ENCODE assay signal across 22 cellular contexts in the genomic region with DNA sequence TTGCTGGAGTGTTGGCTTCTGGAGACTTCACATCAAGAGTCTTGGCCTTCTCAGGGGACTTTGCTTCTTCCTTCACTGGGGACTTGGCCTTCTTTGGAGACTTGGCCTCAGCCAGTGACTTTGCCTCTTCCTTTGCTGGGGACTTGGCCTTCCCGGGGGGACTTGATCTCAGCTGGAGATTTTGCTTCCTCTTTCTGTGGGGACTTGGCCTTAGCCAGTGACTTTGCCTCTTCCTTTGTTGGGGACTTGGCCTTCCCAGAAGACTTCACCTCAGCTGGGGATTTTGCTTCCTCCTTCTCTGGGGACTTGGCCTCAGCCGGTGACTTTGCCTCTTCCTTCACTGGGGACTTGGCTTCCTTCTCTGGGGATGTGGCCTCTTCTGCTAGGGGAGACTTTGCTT. TPM values are rescaled to one million over a fixed set of nuclear protein-coding genes. Genes with fewer than 3 reads are reported as not detected.
A peak's percentile ranks its signal among the peaks of the same experiment; 100 is the strongest.
DNase-seq lines count a peak whose midpoint lies in the region; ATAC-seq and TF ChIP-seq lines count a peak whose summit lies in the region.
"Had no signal": no experiment of that assay in that cellular context is flagged by ENCODE, and none has a peak within 500 bp of the region (broad histone marks: within the 10 kb centered on the region; RNA-seq: fewer than 3 reads in every experiment).

No MANE protein-coding gene starts in this region.

- peaks cover 41% of the 10 kb centered on the region for H3K9me3 Mint-ChIP-seq in activated CD4-positive, alpha-beta T cell treated with anti-CD3 and anti-CD28 coated beads for 36 hours (ENCODE audit: low read depth)
- H3K9me3 Mint-ChIP-seq in CD8-positive, alpha-beta T cell, result peaks cover 28% of the 10 kb centered on the region
- peaks cover 32% of the 10 kb centered on the region for H3K9me3 Mint-ChIP-seq in activated CD4-positive, alpha-beta memory T cell treated with anti-CD3 and anti-CD28 coated beads for 36 hours
- H3K9me3 Mint-ChIP-seq in naive thymus-derived CD4-positive, alpha-beta T cell, result peaks cover 6 to 39% (median 30%) of the 10 kb centered on the region in 11 donors

- DNase-seq in activated CD4-positive, alpha-beta T cell treated with anti-CD3 and anti-CD28 coated beads for 36 hours, result no peak
- no peak for DNase-seq in activated CD4-positive, alpha-beta T cell treated with anti-CD3 and anti-CD28 coated beads, Interleukin-2, amount 50 U/mL, for 4 hours
- DNase-seq in CD8-positive, alpha-beta T cell, result no peak
- DNase-seq in activated CD4-positive, alpha-beta memory T cell treated with anti-CD3 and anti-CD28 coated beads for 36 hours, result no peak
- no peak for DNase-seq in naive thymus-derived CD4-positive, alpha-beta T cell
- no peak for DNase-seq in Ammon's horn (ENCODE audit: low spot score)
- no peak for DNase-seq in iPS-NIHi11 (ENCODE audit: low spot score)
- DNase-seq: Calu3, dermis blood vessel endothelial cell, NCI-H1092, NCI-H748 treated with DMSO at 0.1 percent for 48 hours had no signal

- peak overlapping the region; percentile 71 for H3K4me3 Mint-ChIP-seq in activated CD4-positive, alpha-beta T cell treated with anti-CD3 and anti-CD28 coated beads for 36 hours
- H3K4me3 Mint-ChIP-seq in CD8-positive, alpha-beta T cell, result no peak overlapping the region
- peak overlapping the region; percentile 5 for H3K4me3 Mint-ChIP-seq in activated CD4-positive, alpha-beta memory T cell treated with anti-CD3 and anti-CD28 coated beads for 36 hours
- peak overlapping the region in 6 of 10 donors; percentile 15 to 87 (median 34) for H3K4me3 Mint-ChIP-seq in naive thymus-derived CD4-positive, alpha-beta T cell
- H3K4me3 Mint-ChIP-seq: brain, IgD-negative memory B cell, type B pancreatic cell had no signal

- H3K27ac ChIP-seq in CD8-positive, alpha-beta T cell (ENCODE audit: low read depth, low read length), result no peak overlapping the region
- H3K27ac ChIP-seq in naive thymus-derived CD4-positive, alpha-beta T cell (ENCODE audit: low read depth, low read length), result no peak overlapping the region

- H3K9me3 ChIP-seq in CD8-positive, alpha-beta T cell (ENCODE audit: low read length), result peaks cover 17% of the 10 kb centered on the region
- peaks cover 0 to 36% (median 17%) of the 10 kb centered on the region in 3 experiments for H3K9me3 ChIP-seq in naive thymus-derived CD4-positive, alpha-beta T cell (ENCODE audit: control insufficient read depth in 2 of 3, low read length in 3 of 3)

- H3K4me3 ChIP-seq in CD8-positive, alpha-beta T cell (ENCODE audit: low read depth, low read length), result no peak overlapping the region
- no peak overlapping the region for H3K4me3 ChIP-seq in naive thymus-derived CD4-positive, alpha-beta T cell (ENCODE audit: low read length)
- H3K4me3 ChIP-seq: lung, spleen had no signal

- CTCF ChIA-PET in activated CD4-positive, alpha-beta T cell treated with anti-CD3 and anti-CD28 coated beads for 36 hours (lab: Charles Lee), result interaction anchor here (1.1 to 8.0 kb wide), 3 partner anchors 12 to 77 kb away, joined by 3 to 213 read pairs (median 66); partner anchors contain the start of gene CD2
- CTCF ChIA-PET in CD8-positive, alpha-beta T cell (lab: Charles Lee), result interaction anchor here (1.5 to 13.8 kb wide), 5 partner anchors 13 to 315 kb away, joined by 5 to 203 read pairs (median 53); partner anchors contain the start of gene CD2
- CTCF ChIA-PET in activated CD4-positive, alpha-beta memory T cell treated with anti-CD3 and anti-CD28 coated beads for 36 hours (lab: Charles Lee), result interaction anchor here (3.9 to 5.8 kb wide), 5 partner anchors 8 to 74 kb away, joined by 18 to 181 read pairs (median 48); partner anchors contain the start of gene CD2
- CTCF ChIA-PET in naive thymus-derived CD4-positive, alpha-beta T cell (lab: Charles Lee), result interaction anchor here (1.2 to 4.8 kb wide), 4 partner anchors 10 to 75 kb away, joined by 3 to 117 read pairs (median 32); no protein-coding TSS in a partner anchor

- H3K27me3 ChIP-seq in CD8-positive, alpha-beta T cell (ENCODE audit: insufficient read depth, low read length), result no peaks in the 10 kb centered on the region
- no peaks in the 10 kb centered on the region for H3K27me3 ChIP-seq in naive thymus-derived CD4-positive, alpha-beta T cell (ENCODE audit: control insufficient read depth in 2 of 2, insufficient read depth in 2 of 2, low read length in 2 of 2)
- H3K27me3 ChIP-seq: spleen had no signal

- H3K27me3 Mint-ChIP-seq in activated CD4-positive, alpha-beta T cell treated with anti-CD3 and anti-CD28 coated beads for 36 hours, result no peaks in the 10 kb centered on the region
- H3K27me3 Mint-ChIP-seq in CD8-positive, alpha-beta T cell (ENCODE audit: low read depth), result no peaks in the 10 kb centered on the region
- no peaks in the 10 kb centered on the region for H3K27me3 Mint-ChIP-seq in activated CD4-positive, alpha-beta memory T cell treated with anti-CD3 and anti-CD28 coated beads for 36 hours
- no peaks in the 10 kb centered on the region for H3K27me3 Mint-ChIP-seq in naive thymus-derived CD4-positive, alpha-beta T cell
- H3K27me3 Mint-ChIP-seq: IgD-negative memory B cell had no signal

- H3K36me3 Mint-ChIP-seq in activated CD4-positive, alpha-beta T cell treated with anti-CD3 and anti-CD28 coated beads for 36 hours (ENCODE audit: low read depth), result peaks cover 32% of the 10 kb centered on the region
- H3K36me3 Mint-ChIP-seq in CD8-positive, alpha-beta T cell, result peaks cover 26% of the 10 kb centered on the region
- peaks cover 32% of the 10 kb centered on the region for H3K36me3 Mint-ChIP-seq in activated CD4-positive, alpha-beta memory T cell treated with anti-CD3 and anti-CD28 coated beads for 36 hours
- H3K36me3 Mint-ChIP-seq in naive thymus-derived CD4-positive, alpha-beta T cell, result peaks cover 11 to 46% (median 22%) of the 10 kb centered on the region in 5 donors
- H3K36me3 Mint-ChIP-seq: type B pancreatic cell had no signal

- peaks cover 52% of the 10 kb centered on the region for H3K4me1 Mint-ChIP-seq in activated CD4-positive, alpha-beta T cell treated with anti-CD3 and anti-CD28 coated beads for 36 hours
- peaks cover 44% of the 10 kb centered on the region for H3K4me1 Mint-ChIP-seq in CD8-positive, alpha-beta T cell (ENCODE audit: low read depth)
- peaks cover 61% of the 10 kb centered on the region for H3K4me1 Mint-ChIP-seq in activated CD4-positive, alpha-beta memory T cell treated with anti-CD3 and anti-CD28 coated beads for 36 hours (ENCODE audit: low read depth)
- peaks cover 39 to 52% (median 46%) of the 10 kb centered on the region in 7 donors for H3K4me1 Mint-ChIP-seq in naive thymus-derived CD4-positive, alpha-beta T cell

- H3K36me3 ChIP-seq in CD8-positive, alpha-beta T cell (ENCODE audit: insufficient read depth, low read length), result no peaks in the 10 kb centered on the region
- no peaks in the 10 kb centered on the region for H3K36me3 ChIP-seq in naive thymus-derived CD4-positive, alpha-beta T cell (ENCODE audit: control insufficient read depth in 2 of 3, insufficient read depth in 3 of 3, low read length in 3 of 3)
- H3K36me3 ChIP-seq: spleen had no signal

- ATAC-seq in activated CD4-positive, alpha-beta T cell treated with anti-CD3 and anti-CD28 coated beads for 36 hours, result no peak
- no peak for ATAC-seq in CD8-positive, alpha-beta T cell
- ATAC-seq in naive thymus-derived CD4-positive, alpha-beta T cell, result no peak
- ATAC-seq in esophagus mucosa, result no peak

- peak overlapping the region; percentile 98 for H3K27ac Mint-ChIP-seq in activated CD4-positive, alpha-beta T cell treated with anti-CD3 and anti-CD28 coated beads for 36 hours
- H3K27ac Mint-ChIP-seq in CD8-positive, alpha-beta T cell, result peak overlapping the region; percentile 96
- H3K27ac Mint-ChIP-seq in activated CD4-positive, alpha-beta memory T cell treated with anti-CD3 and anti-CD28 coated beads for 36 hours, result peak overlapping the region; percentile 100
- H3K27ac Mint-ChIP-seq in naive thymus-derived CD4-positive, alpha-beta T cell, result peak overlapping the region; percentile 48 to 100 (median 97)
- H3K27ac Mint-ChIP-seq: IgD-negative memory B cell, type B pancreatic cell had no signal

- POLR2A ChIA-PET in activated CD4-positive, alpha-beta T cell treated with anti-CD3 and anti-CD28 coated beads for 36 hours (lab: Charles Lee), result interaction anchor here (1.7 to 4.8 kb wide), 2 partner anchors 25 to 86 kb away, joined by 5 to 482 read pairs; no protein-coding TSS in a partner anchor
- POLR2A ChIA-PET in CD8-positive, alpha-beta T cell (lab: Charles Lee), result interaction anchor here (5.3 kb wide), 1 partner anchor 25 kb away, joined by 130 read pairs; no protein-coding TSS in a partner anchor
- POLR2A ChIA-PET in activated CD4-positive, alpha-beta memory T cell treated with anti-CD3 and anti-CD28 coated beads for 36 hours (lab: Charles Lee), result interaction anchor here (1.0 to 7.3 kb wide), 5 partner anchors 10 to 65 kb away, joined by 4 to 803 read pairs (median 63); partner anchors contain the start of gene CD2
- POLR2A ChIA-PET in naive thymus-derived CD4-positive, alpha-beta T cell (lab: Charles Lee), result interaction anchor here (1.4 to 7.2 kb wide), 4 partner anchors 11 to 76 kb away, joined by 4 to 163 read pairs (median 40); partner anchors contain the start of gene CD2

- intact Hi-C loops in activated CD4-positive, alpha-beta T cell treated with anti-CD3 and anti-CD28 coated beads for 36 hours (cut with DNase I, micrococcal nuclease), result no loop called here
- intact Hi-C loops in CD8-positive, alpha-beta T cell (cut with DNase I, micrococcal nuclease), result no loop called here
- intact Hi-C loops in activated CD4-positive, alpha-beta memory T cell treated with anti-CD3 and anti-CD28 coated beads for 36 hours (cut with micrococcal nuclease), result no loop called here
- intact Hi-C loops in naive thymus-derived CD4-positive, alpha-beta T cell (cut with micrococcal nuclease), result no loop called here

- TF ChIP-seq CTCF in CD8-positive, alpha-beta T cell (IDR thresholded peaks at IDR 0.05), result no peak

- peaks cover 30% of the 10 kb centered on the region for H3K4me1 ChIP-seq in CD8-positive, alpha-beta T cell (ENCODE audit: insufficient read depth, low read length)
- H3K4me1 ChIP-seq in naive thymus-derived CD4-positive, alpha-beta T cell (ENCODE audit: control insufficient read depth in 2 of 2, insufficient read depth in 2 of 2, low read length in 2 of 2), result peaks cover 26 to 44% of the 10 kb centered on the region in 2 donors

RNA-seq across cellular contexts. Expression of gene CD2, which starts 13.5 kb away (rescaled TPM):
- total RNA-seq in activated CD4-positive, alpha-beta T cell treated with anti-CD3 and anti-CD28 coated beads for 36 hours, result 100 to 1,000 TPM; 287 to 291 TPM
- 100 to 1,000 TPM in 1 of 2 experiments, 10 to 100 TPM in 1; 97.8 to 102 TPM for total RNA-seq in CD8-positive, alpha-beta T cell
- total RNA-seq in activated CD4-positive, alpha-beta memory T cell treated with anti-CD3 and anti-CD28 coated beads for 36 hours, result 100 to 1,000 TPM; 335 to 355 TPM
- 100 to 1,000 TPM; 105 to 307 (median 174) TPM for total RNA-seq in naive thymus-derived CD4-positive, alpha-beta T cell
- 100 to 1,000 TPM; 195 to 217 TPM for polyA plus RNA-seq in naive thymus-derived CD4-positive, alpha-beta T cell
- total RNA-seq in esophagus mucosa, result 1.3 TPM
- total RNA-seq: A673, Calu3, dermis blood vessel endothelial cell, epithelial cell of proximal tubule, G401, glomerular endothelial cell, pulmonary artery endothelial cell had no signal

Comparison
In these comparisons a context has a peak if more than half of its experiments do, and no peak if none do; other contexts are left out.
1. RNA of gene CD2, which starts 13.5 kb away (total RNA-seq): 335 to 355 TPM in activated CD4-positive, alpha-beta memory T cell treated with anti-CD3 and anti-CD28 coated beads for 36 hours, 287 to 291 TPM in activated CD4-positive, alpha-beta T cell treated with anti-CD3 and anti-CD28 coated beads for 36 hours, 105 to 307 TPM in naive thymus-derived CD4-positive, alpha-beta T cell and 97.8 to 102 TPM in CD8-positive, alpha-beta T cell; 1.3 TPM in esophagus mucosa (single experiment); every median in the first group is over 10 times any median in the second.
2. Peak in every context shown above with its lines, with median percentiles within 50 percentile points of each other: H3K27ac Mint-ChIP-seq.